In the genomic region with DNA sequence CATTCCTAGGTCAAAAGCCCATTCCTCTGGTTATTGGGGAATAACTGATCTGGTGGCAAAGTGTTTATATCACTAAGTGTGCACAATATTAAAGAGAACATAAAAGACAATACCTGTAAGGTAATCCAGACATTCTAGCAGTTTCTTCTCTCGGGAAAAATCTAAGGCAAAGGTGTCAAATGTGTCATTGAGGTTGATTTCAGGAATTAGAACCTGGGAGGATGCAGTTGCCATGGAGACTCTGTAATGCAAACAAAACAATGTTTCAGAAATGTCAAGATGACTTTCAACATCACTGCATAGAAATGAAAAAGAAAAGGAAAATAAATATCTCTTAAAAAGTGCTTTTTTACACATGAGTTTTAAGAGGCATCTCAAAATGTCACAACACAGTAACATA, we compare ENCODE assay signal across 24 cellular contexts.
DNase-seq lines count a peak whose midpoint lies in the region; ATAC-seq, FAIRE-seq and TF ChIP-seq lines count a peak whose summit lies in the region.
"Had no signal": no experiment of that assay in that cellular context is flagged by ENCODE, and none has a peak within 500 bp of the region (broad histone marks: within the 10 kb centered on the region; RNA-seq: fewer than 3 reads in every experiment).

No MANE protein-coding gene starts in this region.

- no peaks in the 10 kb centered on the region for H3K27me3 Mint-ChIP-seq in brain
- H3K27me3 Mint-ChIP-seq in chondrocyte (ENCODE audit: low read depth) = no peaks in the 10 kb centered on the region
- H3K27me3 Mint-ChIP-seq: CD4-positive, CD25-positive, alpha-beta regulatory T cell had no signal

- no peak for FAIRE-seq in HTR-8/SVneo (lab: Jason Lieb, UNC)
- FAIRE-seq: A204.1, G401.6 had no signal

- H3K27ac ChIP-seq in cardiac muscle cell (peak overlapping the region; percentile 63), neural cell (ENCODE audit: low read length) (peak overlapping the region; percentile 89), gastrocnemius medialis (no peak overlapping the region)
- H3K27ac ChIP-seq: BLaER1, SJCRH30 had no signal

- intact Hi-C loops in cardiac septum (cut with DNase I) = loop anchor here (10.0 kb wide), 1 partner anchor 230 kb away; no protein-coding TSS in a partner anchor
- intact Hi-C loops in gastrocnemius medialis (cut with DNase I; ENCODE audit: low total_unique reads) = no loop called here

- H3K36me3 ChIP-seq in cardiac muscle cell = peaks cover under 1% of the 10 kb centered on the region
- no peaks in the 10 kb centered on the region for H3K36me3 ChIP-seq in neural cell (ENCODE audit: insufficient read depth, low read length)
- H3K36me3 ChIP-seq in gastrocnemius medialis = no peaks in the 10 kb centered on the region
- H3K36me3 ChIP-seq: BLaER1 had no signal

- no peak for ATAC-seq in gastrocnemius medialis
- ATAC-seq: PC-3, SK-N-SH treated with all-trans-retinoic acid at 6 μM for 48 hours had no signal

- H3K9me3 Mint-ChIP-seq in brain (peaks cover 0 to 2% (median 2%) of the 10 kb centered on the region in 5 experiments), chondrocyte (ENCODE audit: low read depth) (peaks cover 9% of the 10 kb centered on the region)

- no peaks in the 10 kb centered on the region for H3K27me3 ChIP-seq in cardiac muscle cell
- H3K27me3 ChIP-seq in neural cell (ENCODE audit: insufficient read depth, low read depth, low read length) = no peaks in the 10 kb centered on the region
- no peaks in the 10 kb centered on the region for H3K27me3 ChIP-seq in gastrocnemius medialis
- H3K27me3 ChIP-seq: SJCRH30 had no signal

- H3K4me2 ChIP-seq in neural cell (ENCODE audit: low read length) = no peak overlapping the region

- no peaks in the 10 kb centered on the region for H4K20me1 ChIP-seq in neural cell (ENCODE audit: insufficient read depth)
- H4K20me1 ChIP-seq: BLaER1 had no signal

- in situ Hi-C loops in gastrocnemius medialis (cut with MboI; ENCODE audit: low sequenced_read_pairs in 4 of 4) = no loop called here

- no peak for TF ChIP-seq POLR2A in gastrocnemius medialis (IDR thresholded peaks at IDR 0.05)

- no peaks in the 10 kb centered on the region for H3F3A ChIP-seq in neural cell (ENCODE audit: insufficient read depth, low read length, poor library complexity, severe bottlenecking)

- no peaks in the 10 kb centered on the region for H3K9me2 ChIP-seq in neural cell (ENCODE audit: insufficient read depth, low read length)

- TF ChIP-seq CTCF in cardiac muscle cell (IDR thresholded peaks at IDR 0.05; ENCODE audit: low read depth, low read length) (no peak), brain (conservative IDR thresholded peaks at IDR 0.05) (no peak), neural cell (IDR thresholded peaks at IDR 0.05; ENCODE audit: poor library complexity, severe bottlenecking) (no peak), gastrocnemius medialis (IDR thresholded peaks at IDR 0.05 in 4 of 5, conservative IDR thresholded peaks at IDR 0.05 in 1 of 5) (no peak), chondrocyte (IDR thresholded peaks at IDR 0.05) (no peak)

- H3K4me3 ChIP-seq in cardiac muscle cell = no peak overlapping the region
- peak overlapping the region; percentile 41 for H3K4me3 ChIP-seq in neural cell (ENCODE audit: low read length)
- H3K4me3 ChIP-seq in gastrocnemius medialis = no peak overlapping the region
- H3K4me3 ChIP-seq: BLaER1, SJCRH30 had no signal

- H3K4me1 Mint-ChIP-seq in brain (peaks cover 40% of the 10 kb centered on the region), chondrocyte (ENCODE audit: low read depth) (peaks cover 21% of the 10 kb centered on the region)

- H3K79me2 ChIP-seq in neural cell (replicated peaks; ENCODE audit: insufficient read depth, low read length) = no peaks in the 10 kb centered on the region

- no peak overlapping the region for H2AFZ ChIP-seq in neural cell (ENCODE audit: low read depth, low read length)

- H3K9me3 ChIP-seq in cardiac muscle cell (ENCODE audit: low read depth) = no peaks in the 10 kb centered on the region
- no peaks in the 10 kb centered on the region for H3K9me3 ChIP-seq in neural cell (ENCODE audit: low read length)
- H3K9me3 ChIP-seq in gastrocnemius medialis = no peaks in the 10 kb centered on the region
- H3K9me3 ChIP-seq: SJCRH30 had no signal

- peaks cover 11% of the 10 kb centered on the region for H3K4me1 ChIP-seq in cardiac muscle cell (ENCODE audit: low read depth)
- H3K4me1 ChIP-seq in gastrocnemius medialis = no peaks in the 10 kb centered on the region
- H3K4me1 ChIP-seq: BLaER1 had no signal

- H3K36me3 Mint-ChIP-seq in brain (peaks cover 64% of the 10 kb centered on the region), chondrocyte (ENCODE audit: low read depth) (peaks cover 2% of the 10 kb centered on the region)
- H3K36me3 Mint-ChIP-seq: CD4-positive, CD25-positive, alpha-beta regulatory T cell had no signal

- H3K9ac ChIP-seq in neural cell (ENCODE audit: low read length) = peak overlapping the region; percentile 46
- H3K9ac ChIP-seq: BLaER1 had no signal

- peak overlapping the region in 3 of 5 experiments; percentile 25 to 83 (median 76) for H3K27ac Mint-ChIP-seq in brain
- no peak overlapping the region for H3K27ac Mint-ChIP-seq in chondrocyte (ENCODE audit: unreplicated experiment)
- H3K27ac Mint-ChIP-seq: CD4-positive, CD25-positive, alpha-beta regulatory T cell had no signal

- peak; percentile 86 for TF ChIP-seq EP300 in neural cell (conservative IDR thresholded peaks at IDR 0.05; ENCODE audit: poor library complexity, severe bottlenecking)

- H3K4me3 Mint-ChIP-seq in brain (peak overlapping the region in 2 of 5 experiments; percentile 25 to 44), chondrocyte (ENCODE audit: unreplicated experiment) (no peak overlapping the region)
- H3K4me3 Mint-ChIP-seq: CD4-positive, CD25-positive, alpha-beta regulatory T cell had no signal

- TF ChIP-seq RAD21 in neural cell (conservative IDR thresholded peaks at IDR 0.05) = no peak

- DNase-seq in cardiac muscle cell (ENCODE audit: low read depth in 1 of 2, low spot score in 1 of 2) (no peak), cardiac septum (ENCODE audit: low spot score) (no peak), gastrocnemius medialis (no peak), HTR-8/SVneo (ENCODE audit: insufficient read length, low spot score) (no peak), chondrocyte (ENCODE audit: low spot score) (no peak)
- DNase-seq: CD4-positive, CD25-positive, alpha-beta regulatory T cell; DMS153; H7; KG1; MM.1S; NCI-H2029; NCI-H2171; NCI-H345; NCI-H510A treated with DMSO at 0.1 percent for 48 hours; NCI-H82; NK-92 treated with Interleukin-12 subunit alpha and Interleukin-12 subunit beta, amount 100 ng/mL, for 24 hours; PC-3; SJCRH30 had no signal

TF ChIP-seq in neural cell, 6 proteins besides CTCF, POLR2A, EP300 and RAD21:
- TF ChIP-seq MXI1 (conservative IDR thresholded peaks at IDR 0.05; ENCODE audit: poor library complexity, severe bottlenecking) = no peak
- TF ChIP-seq, protein P1, sequence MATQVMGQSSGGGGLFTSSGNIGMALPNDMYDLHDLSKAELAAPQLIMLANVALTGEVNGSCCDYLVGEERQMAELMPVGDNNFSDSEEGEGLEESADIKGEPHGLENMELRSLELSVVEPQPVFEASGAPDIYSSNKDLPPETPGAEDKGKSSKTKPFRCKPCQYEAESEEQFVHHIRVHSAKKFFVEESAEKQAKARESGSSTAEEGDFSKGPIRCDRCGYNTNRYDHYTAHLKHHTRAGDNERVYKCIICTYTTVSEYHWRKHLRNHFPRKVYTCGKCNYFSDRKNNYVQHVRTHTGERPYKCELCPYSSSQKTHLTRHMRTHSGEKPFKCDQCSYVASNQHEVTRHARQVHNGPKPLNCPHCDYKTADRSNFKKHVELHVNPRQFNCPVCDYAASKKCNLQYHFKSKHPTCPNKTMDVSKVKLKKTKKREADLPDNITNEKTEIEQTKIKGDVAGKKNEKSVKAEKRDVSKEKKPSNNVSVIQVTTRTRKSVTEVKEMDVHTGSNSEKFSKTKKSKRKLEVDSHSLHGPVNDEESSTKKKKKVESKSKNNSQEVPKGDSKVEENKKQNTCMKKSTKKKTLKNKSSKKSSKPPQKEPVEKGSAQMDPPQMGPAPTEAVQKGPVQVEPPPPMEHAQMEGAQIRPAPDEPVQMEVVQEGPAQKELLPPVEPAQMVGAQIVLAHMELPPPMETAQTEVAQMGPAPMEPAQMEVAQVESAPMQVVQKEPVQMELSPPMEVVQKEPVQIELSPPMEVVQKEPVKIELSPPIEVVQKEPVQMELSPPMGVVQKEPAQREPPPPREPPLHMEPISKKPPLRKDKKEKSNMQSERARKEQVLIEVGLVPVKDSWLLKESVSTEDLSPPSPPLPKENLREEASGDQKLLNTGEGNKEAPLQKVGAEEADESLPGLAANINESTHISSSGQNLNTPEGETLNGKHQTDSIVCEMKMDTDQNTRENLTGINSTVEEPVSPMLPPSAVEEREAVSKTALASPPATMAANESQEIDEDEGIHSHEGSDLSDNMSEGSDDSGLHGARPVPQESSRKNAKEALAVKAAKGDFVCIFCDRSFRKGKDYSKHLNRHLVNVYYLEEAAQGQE (IDR thresholded peaks at IDR 0.05; ENCODE audit: borderline replicate concordance) = peak; percentile 89

Comparison
In these comparisons a context has a peak if more than half of its experiments do, and no peak if none do; other contexts are left out.
1. H3K27ac ChIP-seq: peak in cardiac muscle cell (single experiment) and neural cell (single experiment); none in gastrocnemius medialis (0 of 4).